Comparison of ENCODE assay signal across 17 cellular contexts in genomic region chr1:207903053-207903452, GRCh38. TPM values are rescaled to one million over a fixed set of nuclear protein-coding genes. Genes with fewer than 3 reads are reported as not detected.
"Had no signal": no experiment of that assay in that cellular context is flagged by ENCODE, and none has a peak within 500 bp of the region (broad histone marks: within the 10 kb centered on the region; RNA-seq: fewer than 3 reads in every experiment).

No MANE protein-coding gene starts in this region.

- H3K4me1 ChIP-seq: prostate gland had no signal

- H3K27ac ChIP-seq: epithelial cell of prostate, prostate gland, tibial artery had no signal

- H3K9me3 ChIP-seq: prostate gland, tibial artery had no signal

- H3K4me3 ChIP-seq: prostate gland, tibial artery had no signal

- H3K36me3 ChIP-seq: prostate gland, tibial artery had no signal

- ATAC-seq: activated T-cell treated with anti-CD3 and anti-CD28 coated beads, Interleukin-2, amount 50 U/mL, for 4 hours; left lobe of liver; T-helper 17 cell had no signal

- DNase-seq: activated CD4-positive, alpha-beta memory T cell treated with anti-CD3 and anti-CD28 coated beads, Interleukin-2, amount 10 ng/mL, durations not matched to agents 7 days and 5 days; activated CD4-positive, alpha-beta T cell treated with anti-CD3 and anti-CD28 coated beads for 36 hours; activated effector memory CD4-positive, alpha-beta T cell treated with anti-CD3 and anti-CD28 coated beads, Interleukin-2, amount 50 U/mL, for 16 hours; activated naive CD8-positive, alpha-beta T cell treated with anti-CD3 and anti-CD28 coated beads, Interleukin-2, amount 10 ng/mL, durations not matched to agents 7 days and 5 days; activated T-cell treated with anti-CD3 and anti-CD28 coated beads, Interleukin-2, amount 50 U/mL, for 4 hours; aorta; cerebellar nuclear complex; effector memory CD4-positive, alpha-beta T cell; hippocampal formation; mesenchymal stem cell; stimulated activated CD4-positive, alpha-beta T cell treated with anti-CD3 and anti-CD28 coated beads, Interleukin-12 subunit alpha, Interleukin-12 subunit beta, amount 100 ng/mL, for 4 hours; stimulated activated CD4-positive, alpha-beta T cell treated with anti-CD3 and anti-CD28 coated beads, Interleukin-2, amount 100 ng/mL, for 24 hours; T-helper 17 cell; tibial artery had no signal

- H3K36me3 Mint-ChIP-seq: activated naive CD8-positive, alpha-beta T cell treated with anti-CD3 and anti-CD28 coated beads, Interleukin-2, amount 10 ng/mL, durations not matched to agents 7 days and 5 days had no signal

- H3K27me3 ChIP-seq: tibial artery had no signal

- H3K4me3 Mint-ChIP-seq: activated CD4-positive, alpha-beta memory T cell treated with anti-CD3 and anti-CD28 coated beads, Interleukin-2, amount 10 ng/mL, durations not matched to agents 7 days and 5 days; activated CD4-positive, alpha-beta T cell treated with anti-CD3 and anti-CD28 coated beads for 36 hours; activated naive CD8-positive, alpha-beta T cell treated with anti-CD3 and anti-CD28 coated beads, Interleukin-2, amount 10 ng/mL, durations not matched to agents 7 days and 5 days; activated T-cell treated with anti-CD3 and anti-CD28 coated beads, Interleukin-2, amount 50 U/mL, for 4 hours; T-helper 17 cell had no signal

- H3K27ac Mint-ChIP-seq: activated CD4-positive, alpha-beta memory T cell treated with anti-CD3 and anti-CD28 coated beads, Interleukin-2, amount 10 ng/mL, durations not matched to agents 7 days and 5 days; activated CD4-positive, alpha-beta T cell treated with anti-CD3 and anti-CD28 coated beads for 36 hours; activated naive CD8-positive, alpha-beta T cell treated with anti-CD3 and anti-CD28 coated beads, Interleukin-2, amount 10 ng/mL, durations not matched to agents 7 days and 5 days; T-helper 17 cell had no signal

- H3K9me3 Mint-ChIP-seq: activated CD4-positive, alpha-beta memory T cell treated with anti-CD3 and anti-CD28 coated beads, Interleukin-2, amount 10 ng/mL, durations not matched to agents 7 days and 5 days; activated naive CD8-positive, alpha-beta T cell treated with anti-CD3 and anti-CD28 coated beads, Interleukin-2, amount 10 ng/mL, durations not matched to agents 7 days and 5 days; activated T-cell treated with anti-CD3 and anti-CD28 coated beads, Interleukin-2, amount 50 U/mL, for 4 hours had no signal

RNA-seq across cellular contexts. Expression of gene CD34, which starts 7.9 kb away (rescaled TPM):
- total RNA-seq: activated naive CD8-positive, alpha-beta T cell treated with anti-CD3 and anti-CD28 coated beads, Interleukin-2, amount 10 ng/mL, durations not matched to agents 7 days and 5 days had no signal
